In the genomic region with DNA sequence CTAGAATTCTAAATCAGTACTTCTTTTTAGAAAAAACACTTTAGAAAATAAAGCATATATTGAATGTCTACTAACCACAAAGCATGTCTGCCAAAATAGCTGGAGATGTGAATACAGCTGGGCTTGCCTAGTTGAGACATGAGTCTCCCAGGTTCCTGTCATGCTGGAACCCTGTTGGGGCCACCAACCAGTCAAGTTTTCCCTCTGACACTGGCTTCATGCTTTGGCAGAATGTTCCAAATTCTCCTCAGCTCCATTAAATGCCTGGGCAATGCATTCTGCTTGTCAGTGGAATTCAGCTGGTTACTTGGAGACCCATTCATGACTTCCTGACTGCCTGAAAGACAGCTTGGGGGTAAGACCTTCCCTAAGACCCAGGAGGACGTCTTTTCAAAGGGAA, we compare ENCODE assay signal across 13 cellular contexts. TPM values are rescaled to one million over a fixed set of nuclear protein-coding genes. Genes with fewer than 3 reads are reported as not detected.
DNase-seq lines count a peak whose midpoint lies in the region; ATAC-seq, FAIRE-seq and TF ChIP-seq lines count a peak whose summit lies in the region.
"Had no signal": no experiment of that assay in that cellular context is flagged by ENCODE, and none has a peak within 500 bp of the region (broad histone marks: within the 10 kb centered on the region; RNA-seq: fewer than 3 reads in every experiment).

No MANE protein-coding gene starts in this region.

- H3K9me3 ChIP-seq in A549 (no peaks in the 10 kb centered on the region), lower lobe of right lung (no peaks in the 10 kb centered on the region)
- H3K9me3 ChIP-seq in CD8-positive, alpha-beta memory T cell (ENCODE audit: low read length) = no peaks in the 10 kb centered on the region

- no peaks in the 10 kb centered on the region for H3K9me3 Mint-ChIP-seq in CD8-positive, alpha-beta memory T cell
- no peaks in the 10 kb centered on the region for H3K9me3 Mint-ChIP-seq in activated naive CD8-positive, alpha-beta T cell treated with anti-CD3 and anti-CD28 coated beads, Interleukin-2, amount 10 ng/mL, durations not matched to agents 7 days and 5 days
- H3K9me3 Mint-ChIP-seq: activated T-helper 2 cell treated with anti-CD3 and anti-CD28 coated beads, Interferon-gamma antibody, Interleukin-2, Interleukin-4, amounts not matched to agents 10 μg/mL and 5 μg/mL and 100 μg/mL, durations not matched to agents 14 hours and 24 hours and 36 hours; mesothelial cell of epicardium had no signal

- H3K4me3 ChIP-seq in A549 (no peak overlapping the region), lower lobe of right lung (no peak overlapping the region)
- no peak overlapping the region for H3K4me3 ChIP-seq in CD8-positive, alpha-beta memory T cell (ENCODE audit: low read length)

- FAIRE-seq in A549 (lab: Jason Lieb, UNC) (peak; percentile 13), GM19239 (lab: Jason Lieb, UNC) (no peak)
- FAIRE-seq: G401.6 had no signal

- WGBS in A549 (ENCODE audit: missing lambda C conversion rate) = 93% methylated on average over 1 of the region's 1 CpG

- intact Hi-C loops in lower lobe of right lung (cut with DNase I) = no loop called here

- peaks cover 75 to 90% (median 86%) of the 10 kb centered on the region in 3 donors for H3K4me1 Mint-ChIP-seq in CD8-positive, alpha-beta memory T cell
- H3K4me1 Mint-ChIP-seq in activated naive CD8-positive, alpha-beta T cell treated with anti-CD3 and anti-CD28 coated beads, Interleukin-2, amount 10 ng/mL, durations not matched to agents 7 days and 5 days = peaks cover 47% of the 10 kb centered on the region

- H3K4me1 ChIP-seq in A549 = no peaks in the 10 kb centered on the region
- peaks cover 62% of the 10 kb centered on the region for H3K4me1 ChIP-seq in CD8-positive, alpha-beta memory T cell (ENCODE audit: insufficient read depth, low read length)
- peaks cover 76% of the 10 kb centered on the region for H3K4me1 ChIP-seq in lower lobe of right lung

- no peak for TF ChIP-seq EP300 in A549 (IDR thresholded peaks at IDR 0.05)

- CTCF ChIA-PET in A549 (lab: Yijun Ruan, JAX) = interaction anchor here (1.7 kb wide), 1 partner anchor 12 kb away, joined by 4 read pairs; no protein-coding TSS in a partner anchor
- CTCF ChIA-PET in CD8-positive, alpha-beta memory T cell (lab: Charles Lee) = interaction anchor here (0.7 to 1.1 kb wide), 2 partner anchors 13 to 147 kb away, joined by 3 read pairs; no protein-coding TSS in a partner anchor

- no peak for ATAC-seq in A549
- ATAC-seq in activated naive CD8-positive, alpha-beta T cell treated with anti-CD3 and anti-CD28 coated beads, Interleukin-2, amount 10 ng/mL, durations not matched to agents 7 days and 5 days (ENCODE audit: low read depth) = no peak
- ATAC-seq in lower lobe of right lung = no peak
- ATAC-seq in GM21619 (IDR thresholded peaks at IDR 0.05; ENCODE audit: unreplicated experiment) = no peak
- ATAC-seq: Right ventricle myocardium inferior had no signal

- H3K27me3 ChIP-seq in CD8-positive, alpha-beta memory T cell (ENCODE audit: insufficient read depth, low read length, poor library complexity, severe bottlenecking) = no peaks in the 10 kb centered on the region
- H3K27me3 ChIP-seq in lower lobe of right lung (ENCODE audit: low read depth) = no peaks in the 10 kb centered on the region

- DNase-seq in A549 (ENCODE audit: low read depth in 1 of 2, low spot score in 1 of 2) (no peak), lower lobe of right lung (no peak), GM19239 (ENCODE audit: insufficient read length, low spot score) (no peak), NCI-H2107 treated with DMSO at 0.1 percent for 48 hours (lab: John Stamatoyannopoulos, UW; ENCODE audit: unreplicated experiment) (no peak), nucleus accumbens (lab: John Stamatoyannopoulos, UW) (no peak)
- no peak for DNase-seq in CD8-positive, alpha-beta memory T cell
- DNase-seq in activated naive CD8-positive, alpha-beta T cell treated with anti-CD3 and anti-CD28 coated beads, Interleukin-2, amount 10 ng/mL, durations not matched to agents 7 days and 5 days = no peak
- DNase-seq: NCI-H524 had no signal

- H3K36me3 ChIP-seq in CD8-positive, alpha-beta memory T cell (ENCODE audit: insufficient read depth, low read length) = no peaks in the 10 kb centered on the region
- H3K36me3 ChIP-seq in lower lobe of right lung = peaks cover 10% of the 10 kb centered on the region

- TF ChIP-seq CTCF in A549 (IDR thresholded peaks at IDR 0.05) (no peak), lower lobe of right lung (IDR thresholded peaks at IDR 0.05) (no peak)

- H3K27ac ChIP-seq in A549 (no peak overlapping the region), lower lobe of right lung (peak overlapping the region; percentile 14)
- H3K27ac ChIP-seq in CD8-positive, alpha-beta memory T cell (ENCODE audit: low read depth, low read length) = no peak overlapping the region

- no peak overlapping the region for H3K4me2 ChIP-seq in A549

- H3K4me3 Mint-ChIP-seq in CD8-positive, alpha-beta memory T cell = peak overlapping the region in 5 of 7 donors; percentile 32 to 63 (median 41)
- no peak overlapping the region for H3K4me3 Mint-ChIP-seq in activated naive CD8-positive, alpha-beta T cell treated with anti-CD3 and anti-CD28 coated beads, Interleukin-2, amount 10 ng/mL, durations not matched to agents 7 days and 5 days
- H3K4me3 Mint-ChIP-seq: mesothelial cell of epicardium had no signal

- no peak for TF ChIP-seq RAD21 in A549 (conservative IDR thresholded peaks at IDR 0.05 in 1 of 2, IDR thresholded peaks at IDR 0.05 in 1 of 2)

- H3K27ac Mint-ChIP-seq in CD8-positive, alpha-beta memory T cell = peak overlapping the region; percentile 81 to 99 (median 92)
- H3K27ac Mint-ChIP-seq in activated naive CD8-positive, alpha-beta T cell treated with anti-CD3 and anti-CD28 coated beads, Interleukin-2, amount 10 ng/mL, durations not matched to agents 7 days and 5 days = peak overlapping the region; percentile 41
- H3K27ac Mint-ChIP-seq: mesothelial cell of epicardium had no signal

- POLR2A ChIA-PET in A549 (lab: Yijun Ruan, JAX) = no interaction called here
- POLR2A ChIA-PET in CD8-positive, alpha-beta memory T cell (lab: Charles Lee) = no interaction called here
- POLR2A ChIA-PET in activated naive CD8-positive, alpha-beta T cell treated with anti-CD3 and anti-CD28 coated beads, Interleukin-2, amount 10 ng/mL, durations not matched to agents 7 days and 5 days (lab: Charles Lee) = interaction anchor here (1.1 to 1.2 kb wide), 2 partner anchors 12 to 165 kb away, joined by 3 read pairs; no protein-coding TSS in a partner anchor

- H3K27me3 Mint-ChIP-seq in CD8-positive, alpha-beta memory T cell = peaks cover 0 to 2% of the 10 kb centered on the region in 2 donors
- no peaks in the 10 kb centered on the region for H3K27me3 Mint-ChIP-seq in activated naive CD8-positive, alpha-beta T cell treated with anti-CD3 and anti-CD28 coated beads, Interleukin-2, amount 10 ng/mL, durations not matched to agents 7 days and 5 days

- H3K36me3 Mint-ChIP-seq in CD8-positive, alpha-beta memory T cell = peaks cover 0 to 35% (median 17%) of the 10 kb centered on the region in 3 donors
- peaks cover 25% of the 10 kb centered on the region for H3K36me3 Mint-ChIP-seq in activated naive CD8-positive, alpha-beta T cell treated with anti-CD3 and anti-CD28 coated beads, Interleukin-2, amount 10 ng/mL, durations not matched to agents 7 days and 5 days
- H3K36me3 Mint-ChIP-seq: mesothelial cell of epicardium had no signal

- no peak for TF ChIP-seq POLR2A in A549 (IDR thresholded peaks at IDR 0.05; ENCODE audit: low read length)

TF ChIP-seq in A549, 52 proteins besides CTCF, POLR2A, EP300 and RAD21 (continues in another document):
- TF ChIP-seq KDM5A (IDR thresholded peaks at IDR 0.05) = no peak
- TF ChIP-seq FOSB (CRISPR knock-in tag; IDR thresholded peaks at IDR 0.05) = no peak
- TF ChIP-seq ZSCAN20 (CRISPR knock-in tag; IDR thresholded peaks at IDR 0.05) = no peak
- no peak for TF ChIP-seq PHF8 (IDR thresholded peaks at IDR 0.05; ENCODE audit: borderline replicate concordance, low read depth)
- no peak for TF ChIP-seq RCOR1 (IDR thresholded peaks at IDR 0.05; ENCODE audit: low read depth, low read length)
- no peak for TF ChIP-seq HES2 (IDR thresholded peaks at IDR 0.05)
- TF ChIP-seq JUN (IDR thresholded peaks at IDR 0.05) = no peak
- no peak for TF ChIP-seq SREBF2 (IDR thresholded peaks at IDR 0.05)
- no peak for TF ChIP-seq POLR2AphosphoS2 (conservative IDR thresholded peaks at IDR 0.05; ENCODE audit: low read length)
- TF ChIP-seq, protein P1, sequence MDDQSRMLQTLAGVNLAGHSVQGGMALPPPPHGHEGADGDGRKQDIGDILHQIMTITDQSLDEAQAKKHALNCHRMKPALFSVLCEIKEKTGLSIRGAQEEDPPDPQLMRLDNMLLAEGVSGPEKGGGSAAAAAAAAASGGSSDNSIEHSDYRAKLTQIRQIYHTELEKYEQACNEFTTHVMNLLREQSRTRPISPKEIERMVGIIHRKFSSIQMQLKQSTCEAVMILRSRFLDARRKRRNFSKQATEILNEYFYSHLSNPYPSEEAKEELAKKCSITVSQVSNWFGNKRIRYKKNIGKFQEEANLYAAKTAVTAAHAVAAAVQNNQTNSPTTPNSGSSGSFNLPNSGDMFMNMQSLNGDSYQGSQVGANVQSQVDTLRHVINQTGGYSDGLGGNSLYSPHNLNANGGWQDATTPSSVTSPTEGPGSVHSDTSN (IDR thresholded peaks at IDR 0.05) = no peak
- TF ChIP-seq, protein P2, sequence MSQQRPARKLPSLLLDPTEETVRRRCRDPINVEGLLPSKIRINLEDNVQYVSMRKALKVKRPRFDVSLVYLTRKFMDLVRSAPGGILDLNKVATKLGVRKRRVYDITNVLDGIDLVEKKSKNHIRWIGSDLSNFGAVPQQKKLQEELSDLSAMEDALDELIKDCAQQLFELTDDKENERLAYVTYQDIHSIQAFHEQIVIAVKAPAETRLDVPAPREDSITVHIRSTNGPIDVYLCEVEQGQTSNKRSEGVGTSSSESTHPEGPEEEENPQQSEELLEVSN (IDR thresholded peaks at IDR 0.05; ENCODE audit: borderline replicate concordance, low read depth) = no peak
- no peak for TF ChIP-seq CHD2 (IDR thresholded peaks at IDR 0.05; ENCODE audit: low read length, partially characterized antibody)

RNA-seq across cellular contexts. Expression of gene RASSF2, which starts 14.5 kb away (rescaled TPM):
- polyA plus RNA-seq in A549 (2011; rRNA removed) = 18.8 and 21.4 TPM in 2 replicates
- 8.0 and 10.2 TPM in 2 replicates for polyA plus RNA-seq in A549 (2012; cell fraction: cytosol; rRNA removed)
- 5.4 and 7.4 TPM in 2 replicates for polyA plus RNA-seq in A549 (2012; cell fraction: nucleus; rRNA removed)
- polyA plus RNA-seq in A549 (2017; fragmentation: RNase III; extraction: RNeasy Plus Mini Kit Qiagen cat#74134 plus additional on column Dnase treatment) = 12.2 to 12.9 TPM (median 12.5 TPM) in 3 replicates
- polyA minus RNA-seq in A549 (2011; rRNA and poly(A)+ RNA removed) = 15.9 and 17.4 TPM in 2 replicates
- total RNA-seq in CD8-positive, alpha-beta memory T cell = 10 to 100 TPM; 40.7 to 41.2 TPM
- polyA plus RNA-seq in CD8-positive, alpha-beta memory T cell = 45.0 TPM
- total RNA-seq in activated naive CD8-positive, alpha-beta T cell treated with anti-CD3 and anti-CD28 coated beads, Interleukin-2, amount 10 ng/mL, durations not matched to agents 7 days and 5 days = 10 to 100 TPM; 45.8 to 46.5 TPM
- total RNA-seq in lower lobe of right lung = 29.7 TPM
